Comparison of ENCODE assay signal across 8 cellular contexts in genomic region chr2:61763605-61764034, GRCh38.
DNase-seq lines count a peak whose midpoint lies in the region; ATAC-seq and TF ChIP-seq lines count a peak whose summit lies in the region.

No MANE protein-coding gene starts in this region.

- H3K4me3 ChIP-seq in WERI-Rb-1 (ENCODE audit: low read depth, low read length) (peak overlapping the region; percentile 57), mucosa of rectum (ENCODE audit: low read length in 2 of 2) (peak overlapping the region; percentile 92 to 96), urinary bladder (ENCODE audit: low read depth, low read length) (peak overlapping the region; percentile 72)

- peaks cover 2% of the 10 kb centered on the region for H3K36me3 Mint-ChIP-seq in activated T-cell treated with anti-CD3 and anti-CD28 coated beads, Interleukin-2, amount 50 U/mL, for 4 hours (ENCODE audit: insufficient read depth)

- H3K9ac ChIP-seq in mucosa of rectum (ENCODE audit: low read depth in 1 of 2, low read length in 2 of 2) = peak overlapping the region; percentile 93 to 94

- under 1% methylated on average over 23 of the region's 23 CpGs for WGBS in urinary bladder

- H3K27ac ChIP-seq in WERI-Rb-1 = peak overlapping the region; percentile 97
- H3K27ac ChIP-seq in mucosa of rectum (ENCODE audit: low read depth in 2 of 2, low read length in 2 of 2) = peak overlapping the region; percentile 98 to 99
- peak overlapping the region; percentile 99 for H3K27ac ChIP-seq in urinary bladder (ENCODE audit: low read depth)

- H3K9me3 ChIP-seq in WERI-Rb-1 (ENCODE audit: severe bottlenecking) (no peaks in the 10 kb centered on the region), mucosa of rectum (ENCODE audit: control insufficient read depth in 2 of 2, low read length in 2 of 2) (no peaks in the 10 kb centered on the region)

- ATAC-seq in activated T-cell treated with anti-CD3 and anti-CD28 coated beads, Interleukin-2, amount 50 U/mL, for 4 hours = peak in 1 of 2 donors; percentile 3
- ATAC-seq in HG02642 (IDR thresholded peaks at IDR 0.05; ENCODE audit: poor library complexity, unreplicated experiment) = peak; percentile 20

- peaks cover 3% of the 10 kb centered on the region for H3K9me3 Mint-ChIP-seq in activated T-cell treated with anti-CD3 and anti-CD28 coated beads, Interleukin-2, amount 50 U/mL, for 4 hours

- H3K4me1 ChIP-seq in mucosa of rectum (ENCODE audit: control insufficient read depth in 2 of 2, insufficient read depth in 2 of 2, low read length in 2 of 2) (peaks cover 0 to 3% of the 10 kb centered on the region in 2 donors), urinary bladder (ENCODE audit: insufficient read depth) (no peaks in the 10 kb centered on the region)

- no peak for DNase-seq in activated T-cell treated with anti-CD3 and anti-CD28 coated beads, Interleukin-2, amount 50 U/mL, for 4 hours
- no peak for DNase-seq in activated T-cell treated with anti-CD3 and anti-CD28 coated beads for 4 hours
- peak; percentile 56 for DNase-seq in NCI-H1436 (lab: John Stamatoyannopoulos, UW)
- DNase-seq in WERI-Rb-1 = peak; percentile 90
- DNase-seq in fibroblast of gingiva (ENCODE audit: low read depth) = peak; percentile 83

- H3K4me1 Mint-ChIP-seq in activated T-cell treated with anti-CD3 and anti-CD28 coated beads, Interleukin-2, amount 50 U/mL, for 4 hours (ENCODE audit: low read depth) = peaks cover 21% of the 10 kb centered on the region

- TF ChIP-seq CTCF in WERI-Rb-1 (IDR thresholded peaks at IDR 0.05; ENCODE audit: low read depth, low read length) = peak; percentile 51; the same call in 1 of the 2 replicates

- peak overlapping the region; percentile 89 for H3K4me3 Mint-ChIP-seq in activated T-cell treated with anti-CD3 and anti-CD28 coated beads, Interleukin-2, amount 50 U/mL, for 4 hours

- H3K36me3 ChIP-seq in WERI-Rb-1 (no peaks in the 10 kb centered on the region), mucosa of rectum (ENCODE audit: control insufficient read depth in 2 of 2, insufficient read depth in 2 of 2, low read length in 2 of 2) (no peaks in the 10 kb centered on the region), urinary bladder (ENCODE audit: insufficient read depth) (no peaks in the 10 kb centered on the region)

- no peaks in the 10 kb centered on the region for H3K27me3 Mint-ChIP-seq in activated T-cell treated with anti-CD3 and anti-CD28 coated beads, Interleukin-2, amount 50 U/mL, for 4 hours (ENCODE audit: low read depth)

- H3K27me3 ChIP-seq in WERI-Rb-1 (ENCODE audit: insufficient read depth, low read depth, severe bottlenecking) (no peaks in the 10 kb centered on the region), mucosa of rectum (ENCODE audit: control insufficient read depth in 2 of 2, insufficient read depth in 2 of 2, low read length in 2 of 2) (no peaks in the 10 kb centered on the region)

Comparison
In these comparisons a context has a peak if more than half of its experiments do, and no peak if none do; other contexts are left out.
1. DNase-seq: peak in NCI-H1436 (single experiment), WERI-Rb-1 (single experiment) and fibroblast of gingiva (single experiment); none in activated T-cell treated with anti-CD3 and anti-CD28 coated beads, Interleukin-2, amount 50 U/mL, for 4 hours (single experiment) and activated T-cell treated with anti-CD3 and anti-CD28 coated beads for 4 hours (single experiment).
2. Peak in every context shown above with its lines, with median percentiles within 50 percentile points of each other: H3K27ac ChIP-seq and H3K4me3 ChIP-seq.